Comparison of ENCODE assay signal across 24 cellular contexts in the genomic region with DNA sequence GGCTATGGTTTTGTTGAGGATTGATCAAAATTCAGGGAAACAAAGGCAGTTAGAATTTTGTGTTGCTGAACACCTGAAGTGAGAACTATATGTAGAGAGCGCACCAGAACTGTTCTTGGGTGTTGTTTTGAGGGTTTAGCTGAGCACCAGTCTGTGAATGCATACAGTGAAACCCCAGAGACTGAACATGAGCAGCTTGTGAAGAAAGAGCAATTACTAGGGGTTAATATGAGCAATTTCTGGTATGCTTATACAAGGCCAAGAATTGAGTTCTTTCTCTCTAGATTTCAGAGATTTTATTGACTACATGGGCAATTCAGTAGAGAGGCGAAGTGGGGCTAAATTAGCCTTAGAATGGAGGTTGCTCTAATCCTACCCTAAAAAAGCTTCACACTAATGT.
"Had no signal": no experiment of that assay in that cellular context is flagged by ENCODE, and none has a peak within 500 bp of the region (broad histone marks: within the 10 kb centered on the region; RNA-seq: fewer than 3 reads in every experiment).

No MANE protein-coding gene starts in this region.

- H3K27ac ChIP-seq: esophagus squamous epithelium, foreskin keratinocyte, hepatocyte, left ventricle myocardium inferior, neural progenitor cell, sigmoid colon, transverse colon had no signal

- H3K4me1 ChIP-seq: esophagus squamous epithelium, foreskin keratinocyte, transverse colon had no signal

- H3K27ac Mint-ChIP-seq: activated CD4-positive, alpha-beta memory T cell treated with anti-CD3 and anti-CD28 coated beads for 36 hours; activated naive CD4-positive, alpha-beta T cell treated with anti-CD3 and anti-CD28 coated beads for 36 hours; brain; immature natural killer cell; naive thymus-derived CD4-positive, alpha-beta T cell; neural progenitor cell; stimulated activated naive B cell treated with anti-CD40 and anti-IgM and Interleukin-4, amounts not matched to agents 10 μg/mL and 1 μg/mL and 100 μg/mL, for 72 hours; T-helper 1 cell treated with Interleukin-12 subunit alpha and Interleukin-12 subunit beta and Interleukin-4 antibody, amounts not matched to agents 30 μg/mL and 1 μg/mL, for 36 hours had no signal

- H3K4me1 Mint-ChIP-seq: neural progenitor cell; stimulated activated naive B cell treated with anti-CD40 and anti-IgM and Interleukin-4, amounts not matched to agents 10 μg/mL and 1 μg/mL and 100 μg/mL, for 72 hours had no signal

- ATAC-seq: foreskin keratinocyte; naive thymus-derived CD4-positive, alpha-beta T cell; stimulated activated naive B cell treated with anti-CD40 and anti-IgM and Interleukin-4, amounts not matched to agents 10 μg/mL and 1 μg/mL and 100 μg/mL, for 72 hours had no signal

- H3K27me3 ChIP-seq: esophagus squamous epithelium, foreskin keratinocyte, hepatocyte, neural progenitor cell, sigmoid colon, transverse colon had no signal

- DNase-seq: activated CD4-positive, alpha-beta memory T cell treated with anti-CD3 and anti-CD28 coated beads for 36 hours; activated CD4-positive, alpha-beta T cell treated with anti-CD3 and anti-CD28 coated beads for 48 hours; activated effector memory CD4-positive, alpha-beta T cell treated with Interleukin-2 at 50 U/mL for 16 hours; activated naive CD4-positive, alpha-beta T cell treated with anti-CD3 and anti-CD28 coated beads for 36 hours; activated T-cell treated with anti-CD3 and anti-CD28 coated beads, Interleukin-2, amount 50 U/mL, for 48 hours; caudate nucleus; effector memory CD4-positive, alpha-beta T cell; esophagus squamous epithelium; foreskin keratinocyte; glutamatergic neuron; immature natural killer cell; left ventricle myocardium inferior; naive thymus-derived CD4-positive, alpha-beta T cell; retina; sigmoid colon; stimulated activated CD4-positive, alpha-beta T cell treated with anti-CD3 and anti-CD28 coated beads, Interleukin-2, amount 100 ng/mL, for 48 hours; stimulated activated CD8-positive, alpha-beta memory T cell treated with anti-CD3 and anti-CD28 coated beads, Interleukin-4, amount 100 ng/mL, for 48 hours; stimulated activated naive B cell treated with anti-CD40 and anti-IgM and Interleukin-4, amounts not matched to agents 10 μg/mL and 1 μg/mL and 100 μg/mL, for 72 hours; T1000; transverse colon had no signal

- H3K4me2 ChIP-seq: hepatocyte, neural progenitor cell had no signal

- H3K27me3 Mint-ChIP-seq: activated CD4-positive, alpha-beta memory T cell treated with anti-CD3 and anti-CD28 coated beads for 36 hours; brain; naive thymus-derived CD4-positive, alpha-beta T cell; stimulated activated naive B cell treated with anti-CD40 and anti-IgM and Interleukin-4, amounts not matched to agents 10 μg/mL and 1 μg/mL and 100 μg/mL, for 72 hours had no signal

- H3K4me3 ChIP-seq: esophagus squamous epithelium, hepatocyte, left ventricle myocardium inferior, neural progenitor cell, sigmoid colon, transverse colon had no signal

- H3K4me3 Mint-ChIP-seq: activated CD4-positive, alpha-beta memory T cell treated with anti-CD3 and anti-CD28 coated beads for 36 hours; activated naive CD4-positive, alpha-beta T cell treated with anti-CD3 and anti-CD28 coated beads for 36 hours; brain; immature natural killer cell; naive thymus-derived CD4-positive, alpha-beta T cell; neural progenitor cell; stimulated activated naive B cell treated with anti-CD40 and anti-IgM and Interleukin-4, amounts not matched to agents 10 μg/mL and 1 μg/mL and 100 μg/mL, for 72 hours; T-helper 1 cell treated with Interleukin-12 subunit alpha and Interleukin-12 subunit beta and Interleukin-4 antibody, amounts not matched to agents 30 μg/mL and 1 μg/mL, for 36 hours had no signal

- H2AFZ ChIP-seq: hepatocyte, neural progenitor cell had no signal

- H3K9me3 ChIP-seq: esophagus squamous epithelium, sigmoid colon, transverse colon had no signal

- H3K9ac ChIP-seq: neural progenitor cell had no signal

- H3K9me3 Mint-ChIP-seq: activated naive CD4-positive, alpha-beta T cell treated with anti-CD3 and anti-CD28 coated beads for 36 hours; immature natural killer cell; neural progenitor cell; stimulated activated naive B cell treated with anti-CD40 and anti-IgM and Interleukin-4, amounts not matched to agents 10 μg/mL and 1 μg/mL and 100 μg/mL, for 72 hours; T-helper 1 cell treated with Interleukin-12 subunit alpha and Interleukin-12 subunit beta and Interleukin-4 antibody, amounts not matched to agents 30 μg/mL and 1 μg/mL, for 36 hours had no signal
